In genomic region chr13:80245162-80245733, GRCh38 we compare ENCODE assay signal across 27 cellular contexts.
"Had no signal": no experiment of that assay in that cellular context is flagged by ENCODE, and none has a peak within 500 bp of the region (broad histone marks: within the 10 kb centered on the region; RNA-seq: fewer than 3 reads in every experiment).

No MANE protein-coding gene starts in this region.

- H3K4me3 ChIP-seq: colonic mucosa, gastrocnemius medialis, right atrium auricular region, smooth muscle cell, suprapubic skin, tibial artery, upper lobe of right lung had no signal

- H3K27ac Mint-ChIP-seq: activated B cell treated with CpG ODN at 0.5 μM for 24 hours; activated CD8-positive, alpha-beta T cell treated with anti-CD3 and anti-CD28 coated beads for 36 hours; activated naive CD4-positive, alpha-beta T cell treated with anti-CD3 and anti-CD28 coated beads, Interleukin-2, amount 50 U/mL, for 72 hours; activated T-helper 2 cell treated with anti-CD3 and anti-CD28 coated beads, Interferon-gamma antibody, Interleukin-2, Interleukin-4, amounts not matched to agents 10 μg/mL and 5 μg/mL and 100 μg/mL, durations not matched to agents 14 hours and 24 hours and 36 hours; mesothelial cell of epicardium; naive B cell; nephron progenitor cell had no signal

- H3K9me3 ChIP-seq: colonic mucosa, gastrocnemius medialis, right atrium auricular region, suprapubic skin, tibial artery, upper lobe of right lung had no signal

- H3K4me1 ChIP-seq: colonic mucosa, gastrocnemius medialis, right atrium auricular region, suprapubic skin, tibial artery, upper lobe of right lung had no signal

- H3K9me3 Mint-ChIP-seq: activated B cell treated with CpG ODN at 0.5 μM for 24 hours; activated CD8-positive, alpha-beta T cell treated with anti-CD3 and anti-CD28 coated beads for 36 hours; activated naive CD4-positive, alpha-beta T cell treated with anti-CD3 and anti-CD28 coated beads, Interleukin-2, amount 50 U/mL, for 72 hours; activated T-cell treated with anti-CD3 and anti-CD28 coated beads, Interleukin-2, amount 50 U/mL, for 4 hours; activated T-helper 2 cell treated with anti-CD3 and anti-CD28 coated beads, Interferon-gamma antibody, Interleukin-2, Interleukin-4, amounts not matched to agents 10 μg/mL and 5 μg/mL and 100 μg/mL, durations not matched to agents 14 hours and 24 hours and 36 hours; mesothelial cell of epicardium; naive B cell; nephron progenitor cell had no signal

- H3K27me3 Mint-ChIP-seq: activated B cell treated with CpG ODN at 0.5 μM for 24 hours; activated CD8-positive, alpha-beta T cell treated with anti-CD3 and anti-CD28 coated beads for 36 hours; naive B cell had no signal

- H3K4me3 Mint-ChIP-seq: activated B cell treated with CpG ODN at 0.5 μM for 24 hours; activated CD8-positive, alpha-beta T cell treated with anti-CD3 and anti-CD28 coated beads for 36 hours; activated T-cell treated with anti-CD3 and anti-CD28 coated beads, Interleukin-2, amount 50 U/mL, for 4 hours; mesothelial cell of epicardium; naive B cell; nephron progenitor cell had no signal

- H3K27ac ChIP-seq: colonic mucosa, gastrocnemius medialis, right atrium auricular region, suprapubic skin, tibial artery, upper lobe of right lung had no signal

- H3K36me3 Mint-ChIP-seq: activated naive CD4-positive, alpha-beta T cell treated with anti-CD3 and anti-CD28 coated beads, Interleukin-2, amount 50 U/mL, for 72 hours; mesothelial cell of epicardium; naive B cell had no signal

- H3K27me3 ChIP-seq: colonic mucosa, gastrocnemius medialis, right atrium auricular region, suprapubic skin, tibial artery, upper lobe of right lung had no signal

- H3K4me2 ChIP-seq: smooth muscle cell had no signal

- FAIRE-seq: bronchial epithelial cell, keratinocyte had no signal

- ATAC-seq: activated CD8-positive, alpha-beta T cell treated with anti-CD3 and anti-CD28 coated beads for 36 hours; activated naive CD4-positive, alpha-beta T cell treated with anti-CD3 and anti-CD28 coated beads, Interleukin-2, amount 50 U/mL, for 72 hours; activated T-cell treated with anti-CD3 and anti-CD28 coated beads, Interleukin-2, amount 50 U/mL, for 4 hours; gastrocnemius medialis; left cardiac atrium; left ventricle myocardium superior; upper lobe of right lung had no signal

- H3K4me1 Mint-ChIP-seq: activated B cell treated with CpG ODN at 0.5 μM for 24 hours, naive B cell had no signal

- H3K36me3 ChIP-seq: colonic mucosa, gastrocnemius medialis, right atrium auricular region, suprapubic skin, tibial artery, upper lobe of right lung had no signal

- DNase-seq: activated B cell treated with CpG ODN at 0.5 μM for 24 hours; activated CD4-positive, alpha-beta T cell treated with anti-CD3 and anti-CD28 coated beads, Interleukin-2, amount 50 U/mL, for 1 hour; activated CD8-positive, alpha-beta T cell treated with anti-CD3 and anti-CD28 coated beads for 36 hours; activated naive CD4-positive, alpha-beta T cell; activated T-cell treated with anti-CD3 and anti-CD28 coated beads, Interleukin-2, amount 50 U/mL, for 4 hours; cerebellar nuclear complex; colonic mucosa; effector CD8-positive, alpha-beta T cell; gastrocnemius medialis; glutamatergic neuron; left cardiac atrium; left ventricle myocardium superior; naive B cell; nephron progenitor cell; nucleus accumbens; stimulated activated CD4-positive, alpha-beta T cell treated with anti-CD3 and anti-CD28 coated beads, Interleukin-2, amount 100 ng/mL, for 24 hours; stimulated activated naive CD4-positive, alpha-beta T cell; tibial artery; upper lobe of right lung had no signal
